ENCODE assay signal across 1 cellular context in the genomic region with DNA sequence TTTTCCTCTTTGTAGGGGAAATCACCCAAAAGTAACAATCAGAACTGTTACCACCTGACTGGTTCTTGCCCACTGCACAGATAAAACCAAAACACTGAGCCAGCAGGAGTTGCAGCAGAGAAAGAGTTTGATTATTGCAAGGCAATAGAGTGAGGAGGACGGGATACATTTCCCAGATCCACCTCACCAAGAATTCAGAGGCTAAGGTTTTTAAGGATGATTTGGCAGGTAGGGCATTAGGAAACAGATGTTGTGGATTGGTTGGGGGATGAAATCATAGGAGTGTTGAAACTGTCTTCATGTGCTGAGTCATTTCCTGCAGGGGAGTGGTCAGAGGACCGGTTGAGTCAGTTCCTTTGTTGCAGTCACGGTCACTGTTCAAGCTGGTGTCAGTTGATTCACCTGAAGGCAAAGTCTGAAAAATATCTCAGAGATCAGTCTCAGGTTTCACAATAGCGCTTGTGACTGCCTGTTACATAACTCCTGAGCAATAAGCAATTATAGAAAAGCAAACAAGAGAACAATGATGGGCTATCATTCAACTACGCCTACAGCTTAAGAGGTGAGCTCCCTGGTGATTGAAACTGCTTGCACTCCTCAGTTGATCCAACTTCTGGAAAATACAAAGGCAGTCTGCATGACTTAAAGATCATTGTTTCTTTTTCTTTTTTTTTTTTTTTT.
TF ChIP-seq lines count a peak whose summit lies in the region.

No MANE protein-coding gene starts in this region.

TF ChIP-seq in K562, 482 proteins besides CTCF, POLR2A, EP300 and RAD21 (continued from another document and continues in another):
- TF ChIP-seq RUNX1 (IDR thresholded peaks at IDR 0.05; ENCODE audit: low read depth) (no peak), ETV1 (tag; conservative IDR thresholded peaks at IDR 0.05; ENCODE audit: low read depth) (peak; percentile 98), EZH2 (IDR thresholded peaks at IDR 0.05; ENCODE audit: borderline replicate concordance, low read depth, low read length) (no peak), ZBTB8A (IDR thresholded peaks at IDR 0.05; ENCODE audit: partially characterized antibody) (no peak), FOSL1 (tag; conservative IDR thresholded peaks at IDR 0.05) (peak; percentile 98), MEF2D (tag; conservative IDR thresholded peaks at IDR 0.05; ENCODE audit: low read depth) (peak; percentile 69), RHOXF2B (CRISPR knock-in tag; conservative IDR thresholded peaks at IDR 0.05) (no peak), ZNF778 (CRISPR knock-in tag; IDR thresholded peaks at IDR 0.05) (no peak), ZNF79 (CRISPR knock-in tag; IDR thresholded peaks at IDR 0.05; ENCODE audit: low read depth) (no peak), CCAR2 (IDR thresholded peaks at IDR 0.05; ENCODE audit: low read depth, low read length) (no peak), ZSCAN32 (CRISPR knock-in tag; IDR thresholded peaks at IDR 0.05) (no peak), BCOR (IDR thresholded peaks at IDR 0.05) (peak; percentile 60), KLF13 (tag; IDR thresholded peaks at IDR 0.05; ENCODE audit: borderline replicate concordance, low read depth) (no peak), YY1 (IDR thresholded peaks at IDR 0.05; ENCODE audit: borderline replicate concordance in 1 of 3, control insufficient read depth in 1 of 3, extremely low read depth in 1 of 3, insufficient read depth in 3 of 3, insufficient read length in 1 of 3, insufficient replicate concordance in 2 of 3, low read depth in 1 of 3, low read length in 2 of 3) (no peak), ELF4 (CRISPR knock-in tag; IDR thresholded peaks at IDR 0.05) (no peak), CHD1 (IDR thresholded peaks at IDR 0.05; ENCODE audit: low read length) (no peak), TRIM25 (IDR thresholded peaks at IDR 0.05; ENCODE audit: borderline replicate concordance) (no peak), ZNF280A (IDR thresholded peaks at IDR 0.05; ENCODE audit: low read depth, partially characterized antibody) (peak; percentile 27), IRF2 (CRISPR knock-in tag; IDR thresholded peaks at IDR 0.05) (no peak), CTCFL (IDR thresholded peaks at IDR 0.05; ENCODE audit: borderline replicate concordance, insufficient read depth, low read depth, low read length, poor library complexity, severe bottlenecking) (no peak), SP1 (CRISPR knock-in tag; IDR thresholded peaks at IDR 0.05) (0 out of 2 replicates have a peak, but pooled peaks have one; percentile 54), SP2 (IDR thresholded peaks at IDR 0.05; ENCODE audit: extremely low read depth, low read depth, low read length, poor library complexity, severe bottlenecking) (no peak), COPS2 (conservative IDR thresholded peaks at IDR 0.05) (no peak), RBM14 (IDR thresholded peaks at IDR 0.05; ENCODE audit: borderline replicate concordance, insufficient read depth, low read depth, low read length) (no peak), HDGF (IDR thresholded peaks at IDR 0.05) (no peak), SOX6 (IDR thresholded peaks at IDR 0.05) (peak; percentile 100), CHD2 (IDR thresholded peaks at IDR 0.05; ENCODE audit: low read depth, low read length) (no peak), CGGBP1 (CRISPR knock-in tag; IDR thresholded peaks at IDR 0.05) (no peak), ZNF146 (CRISPR knock-in tag; IDR thresholded peaks at IDR 0.05; ENCODE audit: unreplicated experiment) (no peak), CBX1 (IDR thresholded peaks at IDR 0.05; ENCODE audit: low read depth) (peak; percentile 66; the same call in 1 of the 2 replicates), HDAC2 (IDR thresholded peaks at IDR 0.05) (peak; percentile 79; the same call in 1 of the 2 replicates), SRF (CRISPR knock-in tag; IDR thresholded peaks at IDR 0.05) (no peak), RAD51 (IDR thresholded peaks at IDR 0.05; ENCODE audit: borderline replicate concordance, low read depth) (peak; percentile 25; the same call in 1 of the 2 replicates), ZNF133 (CRISPR knock-in tag; IDR thresholded peaks at IDR 0.05) (no peak), SIN3A (IDR thresholded peaks at IDR 0.05; ENCODE audit: borderline replicate concordance in 2 of 2, control insufficient read depth in 1 of 2, low read depth in 2 of 2, low read length in 2 of 2) (no peak), RFX7 (CRISPR knock-in tag; IDR thresholded peaks at IDR 0.05) (no peak), HMBOX1 (IDR thresholded peaks at IDR 0.05) (0 out of 2 replicates have a peak, but pooled peaks have one; percentile 58), CSDE1 (IDR thresholded peaks at IDR 0.05) (no peak), YBX1 (IDR thresholded peaks at IDR 0.05) (no peak), PHF8 (IDR thresholded peaks at IDR 0.05; ENCODE audit: borderline replicate concordance, low read length) (no peak), THRB (CRISPR knock-in tag; conservative IDR thresholded peaks at IDR 0.05) (no peak)
- TF ChIP-seq, protein P1, sequence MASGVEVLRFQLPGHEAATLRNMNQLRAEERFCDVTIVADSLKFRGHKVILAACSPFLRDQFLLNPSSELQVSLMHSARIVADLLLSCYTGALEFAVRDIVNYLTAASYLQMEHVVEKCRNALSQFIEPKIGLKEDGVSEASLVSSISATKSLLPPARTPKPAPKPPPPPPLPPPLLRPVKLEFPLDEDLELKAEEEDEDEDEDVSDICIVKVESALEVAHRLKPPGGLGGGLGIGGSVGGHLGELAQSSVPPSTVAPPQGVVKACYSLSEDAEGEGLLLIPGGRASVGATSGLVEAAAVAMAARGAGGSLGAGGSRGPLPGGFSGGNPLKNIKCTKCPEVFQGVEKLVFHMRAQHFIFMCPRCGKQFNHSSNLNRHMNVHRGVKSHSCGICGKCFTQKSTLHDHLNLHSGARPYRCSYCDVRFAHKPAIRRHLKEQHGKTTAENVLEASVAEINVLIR (CRISPR knock-in tag; IDR thresholded peaks at IDR 0.05) = no peak
- TF ChIP-seq, protein P2, sequence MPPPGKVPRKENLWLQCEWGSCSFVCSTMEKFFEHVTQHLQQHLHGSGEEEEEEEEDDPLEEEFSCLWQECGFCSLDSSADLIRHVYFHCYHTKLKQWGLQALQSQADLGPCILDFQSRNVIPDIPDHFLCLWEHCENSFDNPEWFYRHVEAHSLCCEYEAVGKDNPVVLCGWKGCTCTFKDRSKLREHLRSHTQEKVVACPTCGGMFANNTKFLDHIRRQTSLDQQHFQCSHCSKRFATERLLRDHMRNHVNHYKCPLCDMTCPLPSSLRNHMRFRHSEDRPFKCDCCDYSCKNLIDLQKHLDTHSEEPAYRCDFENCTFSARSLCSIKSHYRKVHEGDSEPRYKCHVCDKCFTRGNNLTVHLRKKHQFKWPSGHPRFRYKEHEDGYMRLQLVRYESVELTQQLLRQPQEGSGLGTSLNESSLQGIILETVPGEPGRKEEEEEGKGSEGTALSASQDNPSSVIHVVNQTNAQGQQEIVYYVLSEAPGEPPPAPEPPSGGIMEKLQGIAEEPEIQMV (tag; conservative IDR thresholded peaks at IDR 0.05; ENCODE audit: low read depth) = no peak
- TF ChIP-seq, protein P3, sequence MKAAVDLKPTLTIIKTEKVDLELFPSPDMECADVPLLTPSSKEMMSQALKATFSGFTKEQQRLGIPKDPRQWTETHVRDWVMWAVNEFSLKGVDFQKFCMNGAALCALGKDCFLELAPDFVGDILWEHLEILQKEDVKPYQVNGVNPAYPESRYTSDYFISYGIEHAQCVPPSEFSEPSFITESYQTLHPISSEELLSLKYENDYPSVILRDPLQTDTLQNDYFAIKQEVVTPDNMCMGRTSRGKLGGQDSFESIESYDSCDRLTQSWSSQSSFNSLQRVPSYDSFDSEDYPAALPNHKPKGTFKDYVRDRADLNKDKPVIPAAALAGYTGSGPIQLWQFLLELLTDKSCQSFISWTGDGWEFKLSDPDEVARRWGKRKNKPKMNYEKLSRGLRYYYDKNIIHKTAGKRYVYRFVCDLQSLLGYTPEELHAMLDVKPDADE (conservative IDR thresholded peaks at IDR 0.05; ENCODE audit: control insufficient read depth, low read depth, low read length) = peak; percentile 96
- TF ChIP-seq, protein P4, sequence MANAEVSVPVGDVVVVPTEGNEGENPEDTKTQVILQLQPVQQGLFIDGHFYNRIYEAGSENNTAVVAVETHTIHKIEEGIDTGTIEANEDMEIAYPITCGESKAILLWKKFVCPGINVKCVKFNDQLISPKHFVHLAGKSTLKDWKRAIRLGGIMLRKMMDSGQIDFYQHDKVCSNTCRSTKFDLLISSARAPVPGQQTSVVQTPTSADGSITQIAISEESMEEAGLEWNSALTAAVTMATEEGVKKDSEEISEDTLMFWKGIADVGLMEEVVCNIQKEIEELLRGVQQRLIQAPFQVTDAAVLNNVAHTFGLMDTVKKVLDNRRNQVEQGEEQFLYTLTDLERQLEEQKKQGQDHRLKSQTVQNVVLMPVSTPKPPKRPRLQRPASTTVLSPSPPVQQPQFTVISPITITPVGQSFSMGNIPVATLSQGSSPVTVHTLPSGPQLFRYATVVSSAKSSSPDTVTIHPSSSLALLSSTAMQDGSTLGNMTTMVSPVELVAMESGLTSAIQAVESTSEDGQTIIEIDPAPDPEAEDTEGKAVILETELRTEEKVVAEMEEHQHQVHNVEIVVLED (CRISPR knock-in tag; IDR thresholded peaks at IDR 0.05) = no peak
- TF ChIP-seq, protein P5, sequence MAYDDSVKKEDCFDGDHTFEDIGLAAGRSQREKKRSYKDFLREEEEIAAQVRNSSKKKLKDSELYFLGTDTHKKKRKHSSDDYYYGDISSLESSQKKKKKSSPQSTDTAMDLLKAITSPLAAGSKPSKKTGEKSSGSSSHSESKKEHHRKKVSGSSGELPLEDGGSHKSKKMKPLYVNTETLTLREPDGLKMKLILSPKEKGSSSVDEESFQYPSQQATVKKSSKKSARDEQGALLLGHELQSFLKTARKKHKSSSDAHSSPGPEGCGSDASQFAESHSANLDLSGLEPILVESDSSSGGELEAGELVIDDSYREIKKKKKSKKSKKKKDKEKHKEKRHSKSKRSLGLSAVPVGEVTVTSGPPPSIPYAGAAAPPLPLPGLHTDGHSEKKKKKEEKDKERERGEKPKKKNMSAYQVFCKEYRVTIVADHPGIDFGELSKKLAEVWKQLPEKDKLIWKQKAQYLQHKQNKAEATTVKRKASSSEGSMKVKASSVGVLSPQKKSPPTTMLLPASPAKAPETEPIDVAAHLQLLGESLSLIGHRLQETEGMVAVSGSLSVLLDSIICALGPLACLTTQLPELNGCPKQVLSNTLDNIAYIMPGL (CRISPR knock-in tag; IDR thresholded peaks at IDR 0.05) = no peak
